ENCODE assay signal across 23 cellular contexts in genomic region chr10:65751218-65751617, GRCh38.
"Had no signal": no experiment of that assay in that cellular context is flagged by ENCODE, and none has a peak within 500 bp of the region (broad histone marks: within the 10 kb centered on the region; RNA-seq: fewer than 3 reads in every experiment).

No MANE protein-coding gene starts in this region.

- H3K79me2 ChIP-seq: parathyroid adenoma had no signal

- H3K9ac ChIP-seq: parathyroid adenoma had no signal

- H2AFZ ChIP-seq: parathyroid adenoma had no signal

- ATAC-seq: activated CD4-positive, CD25-positive, alpha-beta regulatory T cell treated with anti-CD3 and anti-CD28 coated beads, Interleukin-2, amount 50 U/mL, for 24 hours; activated CD8-positive, alpha-beta T cell treated with anti-CD3 and anti-CD28 coated beads for 36 hours; gastrocnemius medialis; sciatic nerve; stimulated activated memory B cell treated with anti-CD40 and anti-IgM and Interleukin-4, amounts not matched to agents 10 μg/mL and 1 μg/mL and 100 μg/mL, for 72 hours had no signal

- H3K27me3 ChIP-seq: esophagus muscularis mucosa, gastrocnemius medialis, stomach, suprapubic skin, tibial nerve, uterus had no signal

- H3K27ac ChIP-seq: esophagus muscularis mucosa, gastrocnemius medialis, parathyroid adenoma, stomach, suprapubic skin, tibial nerve, uterus had no signal

- DNase-seq: activated CD4-positive, alpha-beta T cell treated with anti-CD3 and anti-CD28 coated beads, Interleukin-2, amount 10 ng/mL, durations not matched to agents 24 days and 14 days; activated CD8-positive, alpha-beta T cell treated with anti-CD3 and anti-CD28 coated beads for 36 hours; activated gamma-delta T cell treated with Interleukin-2 at 50 U/mL for 16 hours; anterior cingulate cortex; central memory CD4-positive, alpha-beta T cell; dermis blood vessel endothelial cell; effector CD8-positive, alpha-beta T cell; gastrocnemius medialis; hypothalamus; mesendoderm; naive B cell; nucleus accumbens; small intestine; stimulated activated CD4-positive, alpha-beta T cell treated with anti-CD3 and anti-CD28 coated beads, Interleukin-2, amount 100 ng/mL, for 24 hours; stomach; uterus had no signal

- H3K36me3 ChIP-seq: esophagus muscularis mucosa, gastrocnemius medialis, stomach, suprapubic skin, tibial nerve, uterus had no signal

- H3K4me1 ChIP-seq: esophagus muscularis mucosa, gastrocnemius medialis, parathyroid adenoma, suprapubic skin, tibial nerve, uterus had no signal

- H3K4me3 ChIP-seq: esophagus muscularis mucosa, gastrocnemius medialis, stomach, suprapubic skin, tibial nerve, uterus had no signal

- H3K9me3 ChIP-seq: esophagus muscularis mucosa, gastrocnemius medialis, stomach, suprapubic skin, tibial nerve, uterus had no signal
